ENCODE assay signal across 10 cellular contexts in the genomic region with DNA sequence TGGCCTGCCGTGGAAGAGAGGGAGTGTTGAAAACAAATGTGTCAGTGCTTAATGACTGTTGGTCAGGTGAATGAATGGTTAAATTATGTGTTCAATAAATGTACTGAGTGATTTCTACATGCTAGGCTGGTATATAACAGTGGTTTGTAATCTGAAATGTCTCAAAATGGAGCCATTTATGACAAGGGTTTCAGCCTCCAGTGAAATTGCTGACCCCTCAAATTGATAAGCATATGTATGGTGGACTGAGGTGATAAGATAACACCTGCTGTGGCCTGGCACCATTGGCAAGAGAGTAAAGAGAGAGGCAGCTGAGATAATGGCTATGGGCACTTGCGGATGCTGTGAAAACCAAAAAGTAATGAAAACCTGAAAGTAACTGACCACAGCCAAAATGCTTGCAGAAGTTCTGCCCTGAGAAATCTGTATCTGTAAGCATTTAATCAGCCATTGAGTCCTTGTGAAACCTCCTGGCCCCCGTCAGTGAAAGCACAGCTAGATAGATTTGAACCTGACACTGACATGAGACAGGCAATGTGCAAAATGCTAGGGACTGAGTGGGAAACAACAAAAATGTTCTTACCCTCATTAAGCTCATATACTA. TPM values are rescaled to one million over a fixed set of nuclear protein-coding genes. Genes with fewer than 3 reads are reported as not detected.
DNase-seq lines count a peak whose midpoint lies in the region; ATAC-seq and TF ChIP-seq lines count a peak whose summit lies in the region.
"Had no signal": no experiment of that assay in that cellular context is flagged by ENCODE, and none has a peak within 500 bp of the region (broad histone marks: within the 10 kb centered on the region; RNA-seq: fewer than 3 reads in every experiment).

No MANE protein-coding gene starts in this region.

- H3K27ac Mint-ChIP-seq in osteocyte (ENCODE audit: unreplicated experiment) = peak overlapping the region; percentile 95

- no peak for TF ChIP-seq POLR2A in gastroesophageal sphincter (IDR thresholded peaks at IDR 0.05)

- H3K9me3 Mint-ChIP-seq in osteocyte (ENCODE audit: unreplicated experiment) = no peaks in the 10 kb centered on the region

- TF ChIP-seq EP300 in gastroesophageal sphincter (IDR thresholded peaks at IDR 0.05) = no peak

- whole genome bisulfite sequencing in gastroesophageal sphincter (ENCODE audit: low coverage in 1 of 2), 2 donors = 64 to 86% methylated on average over 1 to 3 of the region's 3 CpGs

- peaks cover 39% of the 10 kb centered on the region for H3K4me1 Mint-ChIP-seq in osteocyte (ENCODE audit: unreplicated experiment)

- H3K27me3 Mint-ChIP-seq in osteocyte (ENCODE audit: unreplicated experiment) = no peaks in the 10 kb centered on the region

- H3K36me3 Mint-ChIP-seq in osteocyte (ENCODE audit: unreplicated experiment) = peaks cover 2% of the 10 kb centered on the region

- TF ChIP-seq CTCF in osteocyte (IDR thresholded peaks at IDR 0.05) (no peak), gastroesophageal sphincter (IDR thresholded peaks at IDR 0.05) (no peak)

- peak overlapping the region; percentile 18 for H3K4me3 Mint-ChIP-seq in osteocyte (ENCODE audit: unreplicated experiment)

- peaks cover 16% of the 10 kb centered on the region for H3K27me3 ChIP-seq in gastroesophageal sphincter

- H3K27ac ChIP-seq in gastroesophageal sphincter = no peak overlapping the region
- H3K27ac ChIP-seq: heart right ventricle had no signal

- DNase-seq in NCI-H69 (lab: John Stamatoyannopoulos, UW) (peak; percentile 62), osteocyte (ENCODE audit: extremely low spot score, unreplicated experiment) (no peak), amygdala (lab: John Stamatoyannopoulos, UW) (no peak)
- DNase-seq: activated CD4-positive, alpha-beta T cell treated with anti-CD3 and anti-CD28 coated beads, Interleukin-2, amount 50 U/mL, for 48 hours; heart right ventricle; stimulated activated CD4-positive, alpha-beta T cell treated with anti-CD3 and anti-CD28 coated beads, Interleukin-4, amount 100 ng/mL, for 1 hour had no signal

- no peaks in the 10 kb centered on the region for H3K36me3 ChIP-seq in gastroesophageal sphincter
- H3K36me3 ChIP-seq: heart right ventricle had no signal

- no peaks in the 10 kb centered on the region for H3K9me3 ChIP-seq in gastroesophageal sphincter
- H3K9me3 ChIP-seq: heart right ventricle had no signal

- peaks cover 0 to 17% (median 0%) of the 10 kb centered on the region in 3 donors for H3K4me1 ChIP-seq in gastroesophageal sphincter

- peak; percentile 36 for ATAC-seq in GM19025 (IDR thresholded peaks at IDR 0.05; ENCODE audit: low read depth, unreplicated experiment)
- ATAC-seq in HG02852 (IDR thresholded peaks at IDR 0.05; ENCODE audit: unreplicated experiment) = peak; percentile 26
- no peak for ATAC-seq in HG03045 (IDR thresholded peaks at IDR 0.05; ENCODE audit: unreplicated experiment)
- no peak for ATAC-seq in gastroesophageal sphincter
- ATAC-seq: heart right ventricle had no signal

- no peak overlapping the region for H3K4me3 ChIP-seq in gastroesophageal sphincter
- H3K4me3 ChIP-seq: heart right ventricle had no signal

RNA-seq across cellular contexts. Expression of gene BCAT1, which starts 1.4 kb away (rescaled TPM):
- total RNA-seq in osteocyte (155 and 167 TPM in 2 replicates), gastroesophageal sphincter (10 to 100 TPM; 11.4 to 39.3 (median 18.0) TPM)

Comparison
In these comparisons a context has a peak if more than half of its experiments do, and no peak if none do; other contexts are left out.
1. ATAC-seq: peak in GM19025 (single experiment) and HG02852 (single experiment); none in HG03045 (single experiment) and gastroesophageal sphincter (single experiment).